ENCODE assay signal across 2 cellular contexts in genomic region chr1:213106298-213106697, GRCh38.
A peak's percentile ranks its signal among the peaks of the same experiment; 100 is the strongest.
TF ChIP-seq lines count a peak whose summit lies in the region.

No MANE protein-coding gene starts in this region.

TF ChIP-seq in WTC11, 78 proteins besides CTCF, POLR2A, EP300 and RAD21:
- TF ChIP-seq ARID4B (CRISPR knock-in tag; IDR thresholded peaks at IDR 0.05; ENCODE audit: borderline replicate concordance) (no peak), SP1 (CRISPR knock-in tag; conservative IDR thresholded peaks at IDR 0.05) (no peak), ZNF425 (CRISPR knock-in tag; conservative IDR thresholded peaks at IDR 0.05) (no peak), USF2 (CRISPR knock-in tag; IDR thresholded peaks at IDR 0.05) (peak; percentile 59), ZNF263 (CRISPR knock-in tag; IDR thresholded peaks at IDR 0.05; ENCODE audit: low read depth) (no peak)
TF ChIP-seq in WTC11: peak in this region for 1.

TF ChIP-seq in K562, 482 proteins besides CTCF, POLR2A, EP300 and RAD21 (continued from another document):
- TF ChIP-seq THAP12 (CRISPR knock-in tag; IDR thresholded peaks at IDR 0.05), result no peak
- peak; percentile 81 for TF ChIP-seq USF2 (CRISPR knock-in tag; IDR thresholded peaks at IDR 0.05)
- TF ChIP-seq RAD51 (IDR thresholded peaks at IDR 0.05; ENCODE audit: borderline replicate concordance, low read depth), result peak; percentile 55; the same call in 1 of the 2 replicates
- peak; percentile 77 for TF ChIP-seq USF1 (CRISPR knock-in tag; IDR thresholded peaks at IDR 0.05)
- TF ChIP-seq KLF6 (CRISPR knock-in tag; IDR thresholded peaks at IDR 0.05; ENCODE audit: borderline replicate concordance), result no peak
- TF ChIP-seq NFYB (IDR thresholded peaks at IDR 0.05; ENCODE audit: extremely low read depth, insufficient read length), result peak; percentile 4
- TF ChIP-seq RBM39 (optimal IDR thresholded peaks at IDR 0.05; ENCODE audit: low read depth, low read length), result no peak
